In the genomic region with DNA sequence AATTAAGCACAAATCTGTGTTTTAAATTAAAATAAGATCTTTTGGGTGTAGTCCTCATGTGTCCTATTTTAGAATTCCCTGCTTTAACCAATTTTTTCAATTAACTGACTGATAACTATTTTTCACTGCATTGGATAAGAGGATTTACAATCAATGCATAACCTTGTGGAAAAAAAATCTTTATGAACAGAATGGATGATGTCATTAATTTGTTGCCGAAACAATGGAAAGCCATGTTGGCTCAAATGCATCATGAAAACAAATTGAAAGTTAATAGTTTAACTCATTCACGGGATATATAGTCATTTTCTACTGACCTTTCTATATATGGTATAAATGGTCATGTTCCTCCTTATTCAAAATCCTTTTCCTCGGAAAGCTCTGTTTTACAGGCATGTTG, we compare ENCODE assay signal across 8 cellular contexts.
"Had no signal": no experiment of that assay in that cellular context is flagged by ENCODE, and none has a peak within 500 bp of the region (broad histone marks: within the 10 kb centered on the region; RNA-seq: fewer than 3 reads in every experiment).

No MANE protein-coding gene starts in this region.

- H2AFZ ChIP-seq: GM23248 had no signal

- H3K9me3 ChIP-seq: HAP-1 had no signal

- H3K27ac Mint-ChIP-seq: IgD-negative memory B cell had no signal

- H3K4me1 Mint-ChIP-seq: IgD-negative memory B cell had no signal

- H3K4me3 ChIP-seq: GM23248, HAP-1 had no signal

- ATAC-seq: HCT116 had no signal

- FAIRE-seq: HTR-8/SVneo had no signal

- H3K36me3 Mint-ChIP-seq: IgD-negative memory B cell had no signal

- H3K4me3 Mint-ChIP-seq: IgD-negative memory B cell had no signal

- H3K4me1 ChIP-seq: HAP-1 had no signal

- H3K9ac ChIP-seq: GM23248 had no signal

- DNase-seq: GM23248, GOT3, H7, KG1 had no signal

- H3K27ac ChIP-seq: GM23248 had no signal

- H3K36me3 ChIP-seq: HAP-1 had no signal
